ENCODE assay signal across 9 cellular contexts in genomic region chr2:2101924-2102323, GRCh38.
DNase-seq lines count a peak whose midpoint lies in the region; ATAC-seq and TF ChIP-seq lines count a peak whose summit lies in the region.
"Had no signal": no experiment of that assay in that cellular context is flagged by ENCODE, and none has a peak within 500 bp of the region (broad histone marks: within the 10 kb centered on the region; RNA-seq: fewer than 3 reads in every experiment).

No MANE protein-coding gene starts in this region.

- CTCF ChIA-PET in HCT116 (lab: Charles Lee) = no interaction called here

- TF ChIP-seq RAD21 in HCT116 (IDR thresholded peaks at IDR 0.05; ENCODE audit: low read depth) = no peak

- H4K20me1 ChIP-seq in HCT116 (ENCODE audit: insufficient read depth) = no peaks in the 10 kb centered on the region

- no peak for TF ChIP-seq POLR2A in HCT116 (IDR thresholded peaks at IDR 0.05; ENCODE audit: borderline replicate concordance, extremely low read depth, insufficient read depth, insufficient read length)

- H3K27me3 ChIP-seq in HCT116 (ENCODE audit: insufficient read depth, low read length) (no peaks in the 10 kb centered on the region), NT2/D1 (ENCODE audit: insufficient read depth, insufficient read length) (no peaks in the 10 kb centered on the region)

- RAD21 ChIA-PET in HCT116 (lab: Charles Lee; ENCODE audit: low non-redundant PET in 1 of 2, low total read pairs in 2 of 2, uncharacterized antibody in 2 of 2, unreplicated experiment in 2 of 2) = no interaction called here

- TF ChIP-seq CTCF in HCT116 (IDR thresholded peaks at IDR 0.05 in 2 of 3, conservative IDR thresholded peaks at IDR 0.05 in 1 of 3; ENCODE audit: borderline replicate concordance in 1 of 3, insufficient read depth in 1 of 3, low read depth in 2 of 3, low read length in 2 of 3) (peak in 2 of 3 experiments; percentile 19 to 40; a peak in 3 of 6 replicates), fibroblast of pulmonary artery (IDR thresholded peaks at IDR 0.05; ENCODE audit: low read length, missing control alignments) (peak; percentile 19)

- peaks cover 5 to 8% of the 10 kb centered on the region in 2 donors for H3K9me3 Mint-ChIP-seq in effector memory CD8-positive, alpha-beta T cell

- POLR2A ChIA-PET in HCT116 (lab: Charles Lee) = no interaction called here

- H3K79me2 ChIP-seq in HCT116 (ENCODE audit: insufficient read depth, low read length) = no peaks in the 10 kb centered on the region

- H3K36me3 Mint-ChIP-seq in effector memory CD8-positive, alpha-beta T cell (ENCODE audit: insufficient read depth) = peaks cover 5% of the 10 kb centered on the region

- H3K4me3 ChIP-seq in HCT116 (replicated peaks in 1 of 2; ENCODE audit: low read depth in 1 of 2, low read length in 2 of 2) (no peak overlapping the region), NT2/D1 (ENCODE audit: insufficient read length, low read depth) (no peak overlapping the region), fibroblast of pulmonary artery (replicated peaks; ENCODE audit: low read depth, low read length) (no peak overlapping the region)

- H3K27ac ChIP-seq in HCT116 (ENCODE audit: low read depth, low read length) = no peak overlapping the region

- H3K27me3 Mint-ChIP-seq in effector memory CD8-positive, alpha-beta T cell = peaks cover 0 to 6% of the 10 kb centered on the region in 2 donors

- H3K9me2 ChIP-seq in HCT116 (ENCODE audit: insufficient read depth) = no peaks in the 10 kb centered on the region

- H3K4me1 Mint-ChIP-seq in effector memory CD8-positive, alpha-beta T cell (ENCODE audit: low read depth in 2 of 2) = no peaks in the 10 kb centered on the region

- no peak overlapping the region for H3K4me2 ChIP-seq in HCT116 (ENCODE audit: low read length)

- H3K4me1 ChIP-seq in HCT116 (ENCODE audit: control insufficient read depth in 1 of 2, insufficient read depth in 2 of 2, low read length in 2 of 2) = no peaks in the 10 kb centered on the region
- H3K4me1 ChIP-seq in NT2/D1 (ENCODE audit: insufficient read depth, insufficient read length) = no peaks in the 10 kb centered on the region

- in situ Hi-C loops in Caki2 (cut with HindIII; ENCODE audit: low pct_unique_long_range_greater_than_20kb, low sequenced_read_pairs) = no loop called here

- H3K9me3 ChIP-seq in HCT116 (ENCODE audit: control insufficient read depth in 1 of 2, insufficient read depth in 1 of 2, low read depth in 1 of 2, low read length in 2 of 2) (no peaks in the 10 kb centered on the region), NT2/D1 (ENCODE audit: insufficient read depth, low read length) (no peaks in the 10 kb centered on the region)

- ATAC-seq in HCT116 (no peak), esophagus mucosa (no peak)
- no peak for ATAC-seq in effector memory CD8-positive, alpha-beta T cell (replicated peaks)

- BruUV-seq in HCT116 (replicated peaks; lab: Mats Ljungman, UMichigan) = no TSS peak

- H3K36me3 ChIP-seq in HCT116 (ENCODE audit: control insufficient read depth in 1 of 2, insufficient read depth in 2 of 2, low read length in 2 of 2) (no peaks in the 10 kb centered on the region), NT2/D1 (ENCODE audit: insufficient read depth, insufficient read length, low read length) (no peaks in the 10 kb centered on the region)

- H3K9ac ChIP-seq in HCT116 (ENCODE audit: low read length) = no peak overlapping the region
- no peak overlapping the region for H3K9ac ChIP-seq in NT2/D1 (ENCODE audit: insufficient read length, low read depth)

- no peak overlapping the region for H2AFZ ChIP-seq in HCT116 (ENCODE audit: low read depth, low read length, poor library complexity, severe bottlenecking)

- H3K27ac Mint-ChIP-seq in effector memory CD8-positive, alpha-beta T cell = no peak overlapping the region

- no peak overlapping the region for H3K4me3 Mint-ChIP-seq in effector memory CD8-positive, alpha-beta T cell

- intact Hi-C loops in HCT116 (cut with micrococcal nuclease) = no loop called here

- peak; percentile 9 for DNase-seq in Caki2 (ENCODE audit: low read depth)
- DNase-seq in HCT116 (ENCODE audit: low read depth, low spot score) = no peak
- peak; percentile 18 for DNase-seq in NT2/D1 (ENCODE audit: low read depth, low spot score)
- DNase-seq in fibroblast of pulmonary artery (ENCODE audit: low read depth) = no peak
- no peak for DNase-seq in NCI-H1048 (lab: John Stamatoyannopoulos, UW)
- no peak for DNase-seq in T-helper 2 cell
- DNase-seq in effector memory CD8-positive, alpha-beta T cell = no peak
- DNase-seq: activated CD8-positive, alpha-beta memory T cell treated with anti-CD3 and anti-CD28 coated beads, Interleukin-2, amount 50 U/mL, for 4 hours had no signal

TF ChIP-seq in HCT116, 20 proteins besides CTCF, POLR2A, EP300 and RAD21:
- no peak for TF ChIP-seq FOSL1 (IDR thresholded peaks at IDR 0.05; ENCODE audit: low read depth)
- TF ChIP-seq POLR2AphosphoS5 (IDR thresholded peaks at IDR 0.05; ENCODE audit: low read depth, low read length) = no peak
- no peak for TF ChIP-seq SIN3A (IDR thresholded peaks at IDR 0.05; ENCODE audit: low read depth)
- TF ChIP-seq SP1 (IDR thresholded peaks at IDR 0.05; ENCODE audit: low read depth) = no peak
- TF ChIP-seq CBX3 (IDR thresholded peaks at IDR 0.05; ENCODE audit: low read depth) = no peak
- TF ChIP-seq EZH2phosphoT487 (IDR thresholded peaks at IDR 0.05; ENCODE audit: borderline replicate concordance) = no peak

Comparison
In these comparisons a context has a peak if more than half of its experiments do, and no peak if none do; other contexts are left out.
1. DNase-seq: peak in Caki2 (single experiment) and NT2/D1 (single experiment); none in HCT116 (single experiment), fibroblast of pulmonary artery (single experiment), NCI-H1048 (single experiment), T-helper 2 cell (0 of 5) and effector memory CD8-positive, alpha-beta T cell (0 of 3).